Comparison of ENCODE assay signal across 1 cellular context in genomic region chr5:177390363-177391300, GRCh38.
TF ChIP-seq lines count a peak whose summit lies in the region.

No MANE protein-coding gene starts in this region.

TF ChIP-seq in IMR-90, 13 proteins besides CTCF, POLR2A, EP300 and RAD21:
- TF ChIP-seq SMC3 (IDR thresholded peaks at IDR 0.05; ENCODE audit: low read depth, low read length) (peak; percentile 84), FOS (IDR thresholded peaks at IDR 0.05; ENCODE audit: low read depth, low read length) (no peak), MAZ (IDR thresholded peaks at IDR 0.05; ENCODE audit: borderline replicate concordance, low read depth, low read length) (peak; percentile 26; the same call in 1 of the 2 replicates), NFE2L2 (IDR thresholded peaks at IDR 0.05; ENCODE audit: low read depth, low read length) (no peak), MXI1 (IDR thresholded peaks at IDR 0.05; ENCODE audit: borderline replicate concordance, low read depth, low read length) (peak; percentile 86)
- TF ChIP-seq, protein P1, sequence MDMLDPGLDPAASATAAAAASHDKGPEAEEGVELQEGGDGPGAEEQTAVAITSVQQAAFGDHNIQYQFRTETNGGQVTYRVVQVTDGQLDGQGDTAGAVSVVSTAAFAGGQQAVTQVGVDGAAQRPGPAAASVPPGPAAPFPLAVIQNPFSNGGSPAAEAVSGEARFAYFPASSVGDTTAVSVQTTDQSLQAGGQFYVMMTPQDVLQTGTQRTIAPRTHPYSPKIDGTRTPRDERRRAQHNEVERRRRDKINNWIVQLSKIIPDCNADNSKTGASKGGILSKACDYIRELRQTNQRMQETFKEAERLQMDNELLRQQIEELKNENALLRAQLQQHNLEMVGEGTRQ (IDR thresholded peaks at IDR 0.05; ENCODE audit: low read depth, low read length) = peak; percentile 89
